In the genomic region with DNA sequence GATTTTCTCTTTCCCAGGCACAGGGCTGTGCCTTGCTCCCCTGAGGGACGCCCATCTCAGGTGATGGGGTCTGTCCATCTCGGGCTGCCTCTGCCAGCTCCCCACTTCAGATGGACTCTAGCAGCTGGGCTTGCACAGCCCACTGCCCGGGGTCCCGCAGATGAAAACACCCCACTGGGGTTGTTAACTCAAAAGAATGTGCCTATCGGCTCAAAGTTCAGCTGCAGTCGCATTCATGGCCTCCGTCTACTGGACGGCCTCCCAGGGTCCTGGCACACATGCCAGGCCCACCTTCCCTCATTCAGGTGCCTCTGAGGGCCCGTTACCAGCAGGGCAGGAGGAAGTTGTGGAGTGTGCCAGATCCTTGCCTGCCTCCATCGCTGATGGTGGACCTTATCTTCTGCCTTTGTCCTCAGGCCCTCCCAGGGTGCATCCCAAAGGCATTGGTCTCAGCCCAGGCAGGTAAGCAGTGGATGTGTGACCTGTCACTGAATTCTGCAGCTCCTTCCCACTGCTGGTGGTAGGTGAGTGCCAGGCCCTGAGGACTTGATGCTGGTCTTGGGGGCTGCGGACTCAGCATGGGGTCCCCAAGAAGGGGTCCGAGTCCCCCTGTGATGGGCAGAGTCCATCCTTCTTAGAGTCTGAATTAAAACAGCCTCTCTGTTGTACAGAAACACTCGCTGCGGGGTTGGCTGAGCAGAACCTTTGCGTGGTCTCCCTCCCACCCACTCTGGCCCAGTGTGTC, we compare ENCODE assay signal across 22 cellular contexts.
"Had no signal": no experiment of that assay in that cellular context is flagged by ENCODE, and none has a peak within 500 bp of the region (broad histone marks: within the 10 kb centered on the region; RNA-seq: fewer than 3 reads in every experiment).

No MANE protein-coding gene starts in this region.

- DNase-seq: central memory CD4-positive, alpha-beta T cell; cortex of kidney; effector CD8-positive, alpha-beta T cell; gastrocnemius medialis; heart right ventricle; left cardiac atrium; left ventricle myocardium inferior; lower lobe of right lung; naive B cell; occipital lobe; retina; stimulated activated CD4-positive, alpha-beta T cell treated with anti-CD3 and anti-CD28 coated beads, Interleukin-2, amount 100 ng/mL, for 48 hours; stimulated activated naive CD4-positive, alpha-beta T cell treated with Interleukin-2 at 50 U/mL for 16 hours; trophoblast cell had no signal

- H3K27ac Mint-ChIP-seq: memory B cell, naive B cell, neural progenitor cell had no signal

- ATAC-seq: gastrocnemius medialis, heart right ventricle, left cardiac atrium, lower lobe of right lung, psoas muscle had no signal

- H3K36me3 Mint-ChIP-seq: memory B cell, neural progenitor cell had no signal

- H3K4me3 ChIP-seq: dorsolateral prefrontal cortex, esophagus muscularis mucosa, gastrocnemius medialis, heart right ventricle, left ventricle myocardium inferior, lower lobe of right lung, neural progenitor cell, psoas muscle, smooth muscle cell had no signal

- H3K27ac ChIP-seq: dorsolateral prefrontal cortex, epithelial cell of prostate, esophagus muscularis mucosa, gastrocnemius medialis, heart right ventricle, left ventricle myocardium inferior, lower lobe of right lung, neural progenitor cell, parathyroid adenoma, psoas muscle had no signal

- H3K4me1 Mint-ChIP-seq: memory B cell had no signal

- H3K9me3 Mint-ChIP-seq: neural progenitor cell had no signal

- H3K4me3 Mint-ChIP-seq: memory B cell, naive B cell, neural progenitor cell had no signal

- H3K9me3 ChIP-seq: esophagus muscularis mucosa, gastrocnemius medialis, lower lobe of right lung, psoas muscle had no signal

- H3K27me3 ChIP-seq: gastrocnemius medialis, neural progenitor cell had no signal

- H3K4me1 ChIP-seq: gastrocnemius medialis, heart right ventricle, left ventricle myocardium inferior, lower lobe of right lung, parathyroid adenoma, psoas muscle had no signal
